ENCODE assay signal across 11 cellular contexts in genomic region chr10:47062801-47063200, GRCh38.
A peak's percentile ranks its signal among the peaks of the same experiment; 100 is the strongest.
DNase-seq lines count a peak whose midpoint lies in the region; ATAC-seq, FAIRE-seq and TF ChIP-seq lines count a peak whose summit lies in the region.
"Had no signal": no experiment of that assay in that cellular context is flagged by ENCODE, and none has a peak within 500 bp of the region (broad histone marks: within the 10 kb centered on the region; RNA-seq: fewer than 3 reads in every experiment).

No MANE protein-coding gene starts in this region.

- no peak overlapping the region for H3K27ac ChIP-seq in coronary artery

- ATAC-seq in left lobe of liver, result no peak

- peaks cover 12% of the 10 kb centered on the region for H3K27me3 Mint-ChIP-seq in osteocyte (ENCODE audit: unreplicated experiment)

- no peaks in the 10 kb centered on the region for H3K4me1 Mint-ChIP-seq in osteocyte (ENCODE audit: unreplicated experiment)

- H3K36me3 Mint-ChIP-seq in osteocyte (ENCODE audit: unreplicated experiment), result no peaks in the 10 kb centered on the region

- H3K4me3 ChIP-seq in coronary artery, result no peak overlapping the region

- DNase-seq in EH (ENCODE audit: low read depth), result peak; percentile 33
- peak; percentile 10 to 33 for DNase-seq in Kasumi-1 (lab: John Stamatoyannopoulos, UW)
- DNase-seq in coronary artery (ENCODE audit: low spot score), result peak; percentile 46
- peak; percentile 54 for DNase-seq in osteocyte (ENCODE audit: extremely low spot score, unreplicated experiment)
- no peak for DNase-seq in COLO829 (ENCODE audit: low spot score)
- no peak for DNase-seq in left lobe of liver (ENCODE audit: low spot score)
- no peak for DNase-seq in urothelium cell line (ENCODE audit: low spot score)
- DNase-seq in UCSD-AML1 (lab: John Stamatoyannopoulos, UW; ENCODE audit: unreplicated experiment), result no peak
- DNase-seq: amniotic stem cell, DMS53 had no signal

- no peaks in the 10 kb centered on the region for H3K9me3 Mint-ChIP-seq in osteocyte (ENCODE audit: unreplicated experiment)

- H3K4me3 Mint-ChIP-seq in osteocyte (ENCODE audit: unreplicated experiment), result no peak overlapping the region

- FAIRE-seq in urothelium cell line (lab: Jason Lieb, UNC), result no peak
- FAIRE-seq: endometrium had no signal

- TF ChIP-seq CTCF in coronary artery (IDR thresholded peaks at IDR 0.05) (no peak), osteocyte (IDR thresholded peaks at IDR 0.05) (peak; percentile 7)

- no peak overlapping the region for H3K27ac Mint-ChIP-seq in osteocyte (ENCODE audit: unreplicated experiment)

Comparison
In these comparisons a context has a peak if more than half of its experiments do, and no peak if none do; other contexts are left out.
1. DNase-seq: peak in EH (single experiment), Kasumi-1 (2 of 2), coronary artery (single experiment) and osteocyte (single experiment); none in COLO829 (single experiment), left lobe of liver (single experiment), urothelium cell line (single experiment) and UCSD-AML1 (single experiment).